ENCODE assay signal across 9 cellular contexts in the genomic region with DNA sequence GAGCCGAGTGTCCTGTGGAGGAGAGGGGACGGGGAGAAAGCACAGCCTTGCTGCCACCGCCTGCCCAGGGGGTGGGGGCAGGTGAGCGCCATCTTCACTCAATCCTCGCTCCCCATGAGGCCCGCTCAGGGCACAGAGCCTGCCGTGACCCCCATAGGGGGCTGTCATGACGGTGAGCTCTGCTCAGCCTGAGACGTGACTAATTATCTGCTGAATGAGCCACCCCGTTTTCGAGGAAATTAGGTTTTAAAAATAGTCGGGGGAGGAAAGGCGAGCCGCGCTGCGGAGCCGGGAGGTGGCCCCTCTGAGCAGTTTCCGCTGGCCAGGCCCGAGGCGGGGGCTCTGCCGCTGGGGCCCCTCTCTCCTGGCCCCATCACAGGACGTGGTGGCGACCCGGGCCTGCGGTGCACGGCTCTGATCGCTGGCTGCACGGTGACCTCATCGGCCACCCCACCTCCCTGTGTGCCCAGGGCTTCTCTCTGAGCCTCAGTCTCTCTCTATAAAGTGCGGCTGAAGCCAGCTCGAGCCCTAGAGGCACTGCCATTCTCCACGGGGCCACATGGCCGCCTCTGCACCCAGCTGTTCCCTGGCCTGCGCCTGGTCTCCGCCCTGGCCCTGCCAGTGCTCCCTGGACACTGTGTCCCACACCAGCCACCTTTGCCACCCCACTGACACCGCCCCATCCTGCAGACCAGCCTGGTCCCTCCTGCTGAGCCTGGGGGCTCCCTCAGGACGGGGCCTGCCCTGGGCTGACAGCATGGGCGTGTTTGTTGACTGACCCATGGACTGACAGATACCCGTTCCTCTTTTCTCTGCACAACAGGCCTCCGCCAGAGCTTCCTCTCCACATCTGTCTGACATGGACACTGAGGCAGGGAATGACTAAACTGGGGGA. TPM values are rescaled to one million over a fixed set of nuclear protein-coding genes. Genes with fewer than 3 reads are reported as not detected.
DNase-seq lines count a peak whose midpoint lies in the region; TF ChIP-seq lines count a peak whose summit lies in the region.
"Had no signal": no experiment of that assay in that cellular context is flagged by ENCODE, and none has a peak within 500 bp of the region (broad histone marks: within the 10 kb centered on the region; RNA-seq: fewer than 3 reads in every experiment).

No MANE protein-coding gene starts in this region.

- H3K36me3 ChIP-seq in mesendoderm (ENCODE audit: control insufficient read depth, insufficient read depth, low read length) = no peaks in the 10 kb centered on the region
- H3K36me3 ChIP-seq in testis (ENCODE audit: low read depth, missing control alignments) = no peaks in the 10 kb centered on the region

- peak; percentile 27 for DNase-seq in T-helper 2 cell treated with Interferon-gamma antibody and Interleukin-4, amounts not matched to agents 5 μg/mL and 100 μg/mL, for 36 hours (ENCODE audit: low spot score)
- DNase-seq in T-helper 2 cell = no peak
- DNase-seq in amniotic epithelial cell (ENCODE audit: low read depth) = peak; percentile 33
- DNase-seq in mesendoderm = no peak
- DNase-seq in testis = no peak
- no peak for DNase-seq in HUDEP-2 (lab: John Stamatoyannopoulos, UW; ENCODE audit: unreplicated experiment in 76 of 76)
- no peak for DNase-seq in G401 (ENCODE audit: low spot score)
- DNase-seq in NCI-H345 treated with DMSO at 0.1 percent for 48 hours (lab: John Stamatoyannopoulos, UW; ENCODE audit: unreplicated experiment) = no peak

- no peak overlapping the region for H4K5ac ChIP-seq in mesendoderm (ENCODE audit: low read length)

- in situ Hi-C loops in G401 (cut with HindIII; ENCODE audit: low sequenced_read_pairs) = no loop called here

- no peak overlapping the region for H3K27ac Mint-ChIP-seq in T-helper 2 cell treated with Interferon-gamma antibody and Interleukin-4, amounts not matched to agents 5 μg/mL and 100 μg/mL, for 36 hours

- H3K36me3 Mint-ChIP-seq in T-helper 2 cell treated with Interferon-gamma antibody and Interleukin-4, amounts not matched to agents 5 μg/mL and 100 μg/mL, for 36 hours (ENCODE audit: low read depth) = no peaks in the 10 kb centered on the region

- H3K4me1 Mint-ChIP-seq in T-helper 2 cell treated with Interferon-gamma antibody and Interleukin-4, amounts not matched to agents 5 μg/mL and 100 μg/mL, for 36 hours (ENCODE audit: low read depth) = peaks cover 1% of the 10 kb centered on the region

- no peak overlapping the region for H3K4me2 ChIP-seq in mesendoderm (ENCODE audit: low read length)

- intact Hi-C loops in testis (cut with DNase I; ENCODE audit: low total_unique reads) = loop anchor here (2.0 kb wide), 1 partner anchor 29 kb away; a partner anchor contains a TSS

- H3K27me3 ChIP-seq in mesendoderm (ENCODE audit: insufficient read depth, low read length, poor library complexity) (no peaks in the 10 kb centered on the region), testis (no peaks in the 10 kb centered on the region)

- H3K9me3 ChIP-seq in testis = no peaks in the 10 kb centered on the region

- H2AK5ac ChIP-seq in mesendoderm (ENCODE audit: low read length) = no peak overlapping the region

- no peak overlapping the region for H3K4me3 ChIP-seq in mesendoderm (ENCODE audit: low read length)
- H3K4me3 ChIP-seq in testis = no peak overlapping the region

- H3K9me3 Mint-ChIP-seq in T-helper 2 cell treated with Interferon-gamma antibody and Interleukin-4, amounts not matched to agents 5 μg/mL and 100 μg/mL, for 36 hours = no peaks in the 10 kb centered on the region

- H3K79me1 ChIP-seq in mesendoderm (ENCODE audit: low read length) = peaks cover 6% of the 10 kb centered on the region

- TF ChIP-seq CTCF in testis (IDR thresholded peaks at IDR 0.05) = no peak

- H2BK5ac ChIP-seq in mesendoderm (ENCODE audit: low read length) = no peak overlapping the region

- H3K4me1 ChIP-seq in mesendoderm (ENCODE audit: control insufficient read depth, low read depth, low read length) = peaks cover 2% of the 10 kb centered on the region
- H3K4me1 ChIP-seq in testis = peaks cover 39% of the 10 kb centered on the region

- H3K79me2 ChIP-seq in mesendoderm (ENCODE audit: control insufficient read depth, insufficient read depth, low read length) = peaks cover 1% of the 10 kb centered on the region

- no peak overlapping the region for H3K23ac ChIP-seq in mesendoderm (ENCODE audit: low read length)

- H3K27ac ChIP-seq in mesendoderm (ENCODE audit: low read depth, low read length) (no peak overlapping the region), testis (peak overlapping the region; percentile 90 to 97)
- H3K27ac ChIP-seq: HL-60 had no signal

- peak overlapping the region; percentile 42 for H3K9ac ChIP-seq in mesendoderm (ENCODE audit: low read length)

- peak overlapping the region; percentile 49 for H3K56ac ChIP-seq in mesendoderm (ENCODE audit: low read length)

- H3K27me3 Mint-ChIP-seq in T-helper 2 cell treated with Interferon-gamma antibody and Interleukin-4, amounts not matched to agents 5 μg/mL and 100 μg/mL, for 36 hours (ENCODE audit: low read depth) = no peaks in the 10 kb centered on the region

- no peak for TF ChIP-seq POLR2A in testis (IDR thresholded peaks at IDR 0.05)

- no peak overlapping the region for H4K8ac ChIP-seq in mesendoderm (ENCODE audit: low read depth, low read length)

- H3K18ac ChIP-seq in mesendoderm (ENCODE audit: low read length) = peak overlapping the region; percentile 15

- H2BK120ac ChIP-seq in mesendoderm (ENCODE audit: low read depth, low read length) = no peak overlapping the region

- WGBS in mesendoderm (ENCODE audit: extremely low coverage, insufficient coverage, low lambda C conversion rate) = no CpG with 5 or more reads among the region's 40 CpGs
- 50 to 57% methylated on average over 15 to 38 of the region's 40 CpGs for WGBS in testis, 2 donors

- H2BK15ac ChIP-seq in mesendoderm (replicated peaks; ENCODE audit: low read depth) = no peak overlapping the region

- no peak overlapping the region for H3K4me3 Mint-ChIP-seq in T-helper 2 cell treated with Interferon-gamma antibody and Interleukin-4, amounts not matched to agents 5 μg/mL and 100 μg/mL, for 36 hours

- H3K4ac ChIP-seq in mesendoderm (ENCODE audit: low read depth, low read length) = no peak overlapping the region

RNA-seq across cellular contexts. Expression of a gene that starts 28.3 kb away (rescaled TPM):
- polyA plus RNA-seq in mesendoderm (2013, experiment 1 of 2) = 15.2 TPM
- polyA plus RNA-seq in mesendoderm (2013, experiment 2 of 2) = 16.0 TPM
- total RNA-seq in testis = 10 to 100 TPM; 80.2 to 87.0 TPM
- 99.1 TPM for polyA plus RNA-seq in testis (ENCODE audit: insufficient read depth, low read depth, low replicate concordance)
- total RNA-seq in G401 (2014; rRNA removed; shearing (Covaris generic)) = 5.3 and 13.0 TPM in 2 replicates

RNA-seq across cellular contexts. Expression of a gene that starts 36.3 kb away (rescaled TPM):
- polyA plus RNA-seq in mesendoderm (2013, experiment 1 of 2) = 4.2 TPM
- 3.8 TPM for polyA plus RNA-seq in mesendoderm (2013, experiment 2 of 2)
- total RNA-seq in testis = 10 to 100 TPM; 37.2 to 81.1 TPM
- polyA plus RNA-seq in testis (ENCODE audit: insufficient read depth, low read depth, low replicate concordance) = 125 TPM
- 12.4 and 15.1 TPM in 2 replicates for total RNA-seq in G401 (2014; rRNA removed; shearing (Covaris generic))

RNA-seq across cellular contexts. Expression of a gene that starts 45.3 kb away (rescaled TPM):
- polyA plus RNA-seq in mesendoderm (2013, experiment 1 of 2) = 25.7 TPM
- polyA plus RNA-seq in mesendoderm (2013, experiment 2 of 2) = 28.3 TPM
- 10 to 100 TPM; 52.8 to 57.5 TPM for total RNA-seq in testis
- polyA plus RNA-seq in testis (ENCODE audit: insufficient read depth, low read depth, low replicate concordance) = 26.9 TPM
- total RNA-seq in G401 (2014; rRNA removed; shearing (Covaris generic)) = 43.3 and 47.8 TPM in 2 replicates

Comparison
In these comparisons a context has a peak if more than half of its experiments do, and no peak if none do; other contexts are left out.
1. DNase-seq: peak in T-helper 2 cell treated with Interferon-gamma antibody and Interleukin-4, amounts not matched to agents 5 μg/mL and 100 μg/mL, for 36 hours (single experiment) and amniotic epithelial cell (single experiment); none in T-helper 2 cell (0 of 5), mesendoderm (single experiment), testis (single experiment), HUDEP-2 (0 of 76), G401 (single experiment) and NCI-H345 treated with DMSO at 0.1 percent for 48 hours (single experiment).